In genomic region chr7:44221231-44221791, GRCh38 we compare ENCODE assay signal across 1 cellular context.
TF ChIP-seq lines count a peak whose summit lies in the region.

No MANE protein-coding gene starts in this region.

TF ChIP-seq in K562, 482 proteins besides CTCF, POLR2A, EP300 and RAD21 (continued from another document and continues in another):
- TF ChIP-seq, protein P1, sequence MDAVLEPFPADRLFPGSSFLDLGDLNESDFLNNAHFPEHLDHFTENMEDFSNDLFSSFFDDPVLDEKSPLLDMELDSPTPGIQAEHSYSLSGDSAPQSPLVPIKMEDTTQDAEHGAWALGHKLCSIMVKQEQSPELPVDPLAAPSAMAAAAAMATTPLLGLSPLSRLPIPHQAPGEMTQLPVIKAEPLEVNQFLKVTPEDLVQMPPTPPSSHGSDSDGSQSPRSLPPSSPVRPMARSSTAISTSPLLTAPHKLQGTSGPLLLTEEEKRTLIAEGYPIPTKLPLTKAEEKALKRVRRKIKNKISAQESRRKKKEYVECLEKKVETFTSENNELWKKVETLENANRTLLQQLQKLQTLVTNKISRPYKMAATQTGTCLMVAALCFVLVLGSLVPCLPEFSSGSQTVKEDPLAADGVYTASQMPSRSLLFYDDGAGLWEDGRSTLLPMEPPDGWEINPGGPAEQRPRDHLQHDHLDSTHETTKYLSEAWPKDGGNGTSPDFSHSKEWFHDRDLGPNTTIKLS (IDR thresholded peaks at IDR 0.05; ENCODE audit: borderline replicate concordance, low read depth): peak; percentile 44; the same call in 1 of the 2 replicates
- TF ChIP-seq ZNF431 (CRISPR knock-in tag; IDR thresholded peaks at IDR 0.05) (peak; percentile 85), ZBTB43 (CRISPR knock-in tag; IDR thresholded peaks at IDR 0.05) (no peak), GABPB1 (CRISPR knock-in tag; IDR thresholded peaks at IDR 0.05) (peak; percentile 53; the same call in 1 of the 2 replicates), STAT6 (CRISPR knock-in tag; IDR thresholded peaks at IDR 0.05) (no peak), ETS1 (conservative IDR thresholded peaks at IDR 0.05; ENCODE audit: control insufficient read depth, low read depth, low read length) (no peak), NELFE (IDR thresholded peaks at IDR 0.05; ENCODE audit: insufficient read depth, insufficient read length) (no peak), PHB (CRISPR knock-in tag; IDR thresholded peaks at IDR 0.05) (no peak), ZNF609 (CRISPR knock-in tag; IDR thresholded peaks at IDR 0.05; ENCODE audit: borderline replicate concordance) (0 out of 2 replicates have a peak, but pooled peaks have one; percentile 15), BMI1 (IDR thresholded peaks at IDR 0.05; ENCODE audit: low read length) (no peak), CBX1 (IDR thresholded peaks at IDR 0.05; ENCODE audit: low read depth) (no peak), TAF7 (tag; IDR thresholded peaks at IDR 0.05) (no peak), HMG20B (CRISPR knock-in tag; IDR thresholded peaks at IDR 0.05) (no peak), CBX5 (IDR thresholded peaks at IDR 0.05; ENCODE audit: borderline replicate concordance, low read depth) (no peak), NR4A1 (CRISPR knock-in tag; IDR thresholded peaks at IDR 0.05) (no peak), NR4A1 (tag; IDR thresholded peaks at IDR 0.05) (no peak), KDM4B (IDR thresholded peaks at IDR 0.05; ENCODE audit: borderline replicate concordance in 2 of 2, low read depth in 1 of 2) (no peak), ZNF263 (CRISPR knock-in tag; IDR thresholded peaks at IDR 0.05; ENCODE audit: borderline replicate concordance) (peak; percentile 15; the same call in 1 of the 2 replicates), CHD2 (IDR thresholded peaks at IDR 0.05; ENCODE audit: low read depth, low read length) (no peak)
- TF ChIP-seq, protein P2, sequence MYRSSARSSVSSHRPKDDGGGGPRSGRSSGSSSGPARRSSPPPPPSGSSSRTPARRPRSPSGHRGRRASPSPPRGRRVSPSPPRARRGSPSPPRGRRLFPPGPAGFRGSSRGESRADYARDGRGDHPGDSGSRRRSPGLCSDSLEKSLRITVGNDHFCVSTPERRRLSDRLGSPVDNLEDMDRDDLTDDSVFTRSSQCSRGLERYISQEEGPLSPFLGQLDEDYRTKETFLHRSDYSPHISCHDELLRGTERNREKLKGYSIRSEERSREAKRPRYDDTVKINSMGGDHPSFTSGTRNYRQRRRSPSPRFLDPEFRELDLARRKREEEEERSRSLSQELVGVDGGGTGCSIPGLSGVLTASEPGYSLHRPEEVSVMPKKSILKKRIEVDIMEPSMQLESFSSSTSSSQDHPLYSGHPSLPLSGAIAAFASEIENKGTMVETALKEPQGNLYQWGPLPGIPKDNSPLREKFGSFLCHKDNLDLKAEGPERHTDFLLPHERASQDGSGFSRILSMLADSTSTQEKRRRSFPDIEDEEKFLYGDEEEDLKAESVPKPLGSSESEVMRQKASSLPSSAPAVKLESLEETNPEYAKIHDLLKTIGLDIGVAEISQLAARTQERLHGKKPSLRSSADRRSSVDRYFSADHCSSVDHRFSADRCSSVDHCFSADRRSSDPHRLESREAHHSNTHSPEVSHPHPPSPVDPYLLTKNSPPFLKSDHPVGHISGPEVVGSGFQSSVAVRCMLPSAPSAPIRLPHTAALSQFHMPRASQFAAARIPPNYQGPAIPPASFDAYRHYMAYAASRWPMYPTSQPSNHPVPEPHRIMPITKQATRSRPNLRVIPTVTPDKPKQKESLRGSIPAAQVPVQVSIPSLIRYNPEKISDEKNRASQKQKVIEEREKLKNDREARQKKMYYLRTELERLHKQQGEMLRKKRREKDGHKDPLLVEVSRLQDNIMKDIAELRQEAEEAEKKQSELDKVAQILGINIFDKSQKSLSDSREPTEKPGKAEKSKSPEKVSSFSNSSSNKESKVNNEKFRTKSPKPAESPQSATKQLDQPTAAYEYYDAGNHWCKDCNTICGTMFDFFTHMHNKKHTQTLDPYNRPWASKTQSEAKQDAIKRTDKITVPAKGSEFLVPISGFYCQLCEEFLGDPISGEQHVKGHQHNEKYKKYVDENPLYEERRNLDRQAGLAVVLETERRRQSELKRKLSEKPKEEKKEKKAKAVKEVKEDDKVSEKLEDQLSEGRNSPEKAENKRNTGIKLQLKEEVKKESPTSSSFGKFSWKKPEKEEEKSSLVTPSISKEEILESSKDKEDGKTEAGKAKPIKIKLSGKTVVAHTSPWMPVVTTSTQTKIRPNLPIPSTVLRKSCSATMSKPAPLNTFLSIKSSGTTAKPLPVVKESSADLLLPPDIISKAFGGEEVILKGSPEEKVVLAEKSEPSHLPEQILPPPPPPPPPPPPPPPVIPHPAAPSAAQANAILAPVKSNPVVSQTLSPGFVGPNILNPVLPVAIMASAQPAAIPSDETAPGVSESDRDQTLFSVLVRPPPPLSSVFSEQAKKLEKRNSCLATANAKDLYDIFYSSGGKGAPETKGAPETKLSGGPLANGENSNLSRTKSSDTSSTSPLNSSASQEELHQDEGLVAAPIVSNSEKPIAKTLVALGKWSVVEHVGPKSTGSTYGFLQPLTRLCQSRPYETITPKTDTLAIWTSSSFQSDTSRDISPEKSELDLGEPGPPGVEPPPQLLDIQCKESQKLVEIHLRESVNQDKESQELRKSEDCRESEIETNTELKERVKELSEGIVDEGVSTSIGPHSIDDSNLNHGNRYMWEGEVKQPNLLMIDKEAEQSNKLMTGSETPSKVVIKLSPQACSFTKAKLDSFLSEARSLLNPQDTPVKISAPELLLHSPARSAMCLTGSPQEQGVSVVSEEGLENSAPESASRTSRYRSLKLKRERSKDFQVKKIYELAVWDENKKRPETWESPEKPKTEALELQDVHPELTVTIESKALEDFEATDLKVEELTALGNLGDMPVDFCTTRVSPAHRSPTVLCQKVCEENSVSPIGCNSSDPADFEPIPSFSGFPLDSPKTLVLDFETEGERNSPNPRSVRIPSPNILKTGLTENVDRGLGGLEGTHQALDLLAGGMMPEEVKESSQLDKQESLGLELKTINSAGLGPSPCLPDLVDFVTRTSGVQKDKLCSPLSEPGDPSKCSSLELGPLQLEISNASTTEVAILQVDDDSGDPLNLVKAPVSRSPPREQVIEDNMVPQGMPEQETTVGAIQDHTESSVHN (IDR thresholded peaks at IDR 0.05; ENCODE audit: borderline replicate concordance in 1 of 2, low read depth in 1 of 2): no peak
- TF ChIP-seq, protein P3, sequence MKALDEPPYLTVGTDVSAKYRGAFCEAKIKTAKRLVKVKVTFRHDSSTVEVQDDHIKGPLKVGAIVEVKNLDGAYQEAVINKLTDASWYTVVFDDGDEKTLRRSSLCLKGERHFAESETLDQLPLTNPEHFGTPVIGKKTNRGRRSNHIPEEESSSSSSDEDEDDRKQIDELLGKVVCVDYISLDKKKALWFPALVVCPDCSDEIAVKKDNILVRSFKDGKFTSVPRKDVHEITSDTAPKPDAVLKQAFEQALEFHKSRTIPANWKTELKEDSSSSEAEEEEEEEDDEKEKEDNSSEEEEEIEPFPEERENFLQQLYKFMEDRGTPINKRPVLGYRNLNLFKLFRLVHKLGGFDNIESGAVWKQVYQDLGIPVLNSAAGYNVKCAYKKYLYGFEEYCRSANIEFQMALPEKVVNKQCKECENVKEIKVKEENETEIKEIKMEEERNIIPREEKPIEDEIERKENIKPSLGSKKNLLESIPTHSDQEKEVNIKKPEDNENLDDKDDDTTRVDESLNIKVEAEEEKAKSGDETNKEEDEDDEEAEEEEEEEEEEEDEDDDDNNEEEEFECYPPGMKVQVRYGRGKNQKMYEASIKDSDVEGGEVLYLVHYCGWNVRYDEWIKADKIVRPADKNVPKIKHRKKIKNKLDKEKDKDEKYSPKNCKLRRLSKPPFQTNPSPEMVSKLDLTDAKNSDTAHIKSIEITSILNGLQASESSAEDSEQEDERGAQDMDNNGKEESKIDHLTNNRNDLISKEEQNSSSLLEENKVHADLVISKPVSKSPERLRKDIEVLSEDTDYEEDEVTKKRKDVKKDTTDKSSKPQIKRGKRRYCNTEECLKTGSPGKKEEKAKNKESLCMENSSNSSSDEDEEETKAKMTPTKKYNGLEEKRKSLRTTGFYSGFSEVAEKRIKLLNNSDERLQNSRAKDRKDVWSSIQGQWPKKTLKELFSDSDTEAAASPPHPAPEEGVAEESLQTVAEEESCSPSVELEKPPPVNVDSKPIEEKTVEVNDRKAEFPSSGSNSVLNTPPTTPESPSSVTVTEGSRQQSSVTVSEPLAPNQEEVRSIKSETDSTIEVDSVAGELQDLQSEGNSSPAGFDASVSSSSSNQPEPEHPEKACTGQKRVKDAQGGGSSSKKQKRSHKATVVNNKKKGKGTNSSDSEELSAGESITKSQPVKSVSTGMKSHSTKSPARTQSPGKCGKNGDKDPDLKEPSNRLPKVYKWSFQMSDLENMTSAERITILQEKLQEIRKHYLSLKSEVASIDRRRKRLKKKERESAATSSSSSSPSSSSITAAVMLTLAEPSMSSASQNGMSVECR (CRISPR knock-in tag; IDR thresholded peaks at IDR 0.05): 0 out of 2 replicates have a peak, but pooled peaks have one; percentile 39
- TF ChIP-seq, protein P4, sequence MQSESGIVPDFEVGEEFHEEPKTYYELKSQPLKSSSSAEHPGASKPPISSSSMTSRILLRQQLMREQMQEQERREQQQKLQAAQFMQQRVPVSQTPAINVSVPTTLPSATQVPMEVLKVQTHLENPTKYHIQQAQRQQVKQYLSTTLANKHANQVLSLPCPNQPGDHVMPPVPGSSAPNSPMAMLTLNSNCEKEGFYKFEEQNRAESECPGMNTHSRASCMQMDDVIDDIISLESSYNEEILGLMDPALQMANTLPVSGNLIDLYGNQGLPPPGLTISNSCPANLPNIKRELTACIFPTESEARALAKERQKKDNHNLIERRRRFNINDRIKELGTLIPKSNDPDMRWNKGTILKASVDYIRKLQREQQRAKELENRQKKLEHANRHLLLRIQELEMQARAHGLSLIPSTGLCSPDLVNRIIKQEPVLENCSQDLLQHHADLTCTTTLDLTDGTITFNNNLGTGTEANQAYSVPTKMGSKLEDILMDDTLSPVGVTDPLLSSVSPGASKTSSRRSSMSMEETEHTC (IDR thresholded peaks at IDR 0.05): no peak
